In the genomic region with DNA sequence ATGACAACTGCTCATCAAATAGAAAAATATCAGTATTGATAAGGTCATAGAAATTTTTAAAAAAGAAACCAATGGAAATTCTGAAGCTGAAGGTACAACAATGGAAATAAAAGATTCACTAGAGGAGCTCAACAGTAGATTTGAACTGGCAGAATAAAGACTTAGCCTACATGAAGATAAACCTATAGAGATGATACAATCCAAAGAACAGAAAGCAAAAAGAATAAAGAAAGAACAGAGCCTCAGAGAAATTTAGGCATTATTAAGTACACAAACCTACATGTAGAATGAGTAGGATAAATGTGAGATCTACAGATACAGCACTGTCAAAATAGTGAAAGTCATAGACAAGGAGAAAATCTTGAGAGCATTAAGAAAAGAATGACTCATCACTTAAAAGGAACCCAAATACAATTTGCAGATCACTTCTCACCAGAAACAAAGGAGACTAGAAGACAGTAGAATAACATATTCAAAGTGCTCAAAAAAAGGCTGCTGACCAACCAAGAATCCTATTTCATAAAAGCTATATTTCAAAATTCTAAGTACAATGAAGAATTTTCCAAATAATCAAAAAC, we compare ENCODE assay signal across 4 cellular contexts.
A peak's percentile ranks its signal among the peaks of the same experiment; 100 is the strongest.
TF ChIP-seq lines count a peak whose summit lies in the region.

No MANE protein-coding gene starts in this region.

TF ChIP-seq in SK-N-SH treated with all-trans-retinoic acid at 6 μM for 48 hours, 23 proteins besides CTCF, POLR2A, EP300 and RAD21:
- TF ChIP-seq ZFP30 (CRISPR knock-in tag; IDR thresholded peaks at IDR 0.05): no peak
- 0 out of 2 replicates have a peak, but pooled peaks have one; percentile 11 for TF ChIP-seq ISL1 (CRISPR knock-in tag; IDR thresholded peaks at IDR 0.05)
- TF ChIP-seq ARNTL (CRISPR knock-in tag; IDR thresholded peaks at IDR 0.05; ENCODE audit: borderline replicate concordance, low read depth): no peak

TF ChIP-seq in SK-N-SH, 30 proteins besides CTCF, POLR2A, EP300 and RAD21:
- TF ChIP-seq, protein P1, sequence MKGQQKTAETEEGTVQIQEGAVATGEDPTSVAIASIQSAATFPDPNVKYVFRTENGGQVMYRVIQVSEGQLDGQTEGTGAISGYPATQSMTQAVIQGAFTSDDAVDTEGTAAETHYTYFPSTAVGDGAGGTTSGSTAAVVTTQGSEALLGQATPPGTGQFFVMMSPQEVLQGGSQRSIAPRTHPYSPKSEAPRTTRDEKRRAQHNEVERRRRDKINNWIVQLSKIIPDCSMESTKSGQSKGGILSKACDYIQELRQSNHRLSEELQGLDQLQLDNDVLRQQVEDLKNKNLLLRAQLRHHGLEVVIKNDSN (IDR thresholded peaks at IDR 0.05; ENCODE audit: borderline replicate concordance, low read depth): no peak
- TF ChIP-seq GABPA (IDR thresholded peaks at IDR 0.05; ENCODE audit: low read depth) (no peak), POLR2AphosphoS5 (IDR thresholded peaks at IDR 0.05; ENCODE audit: low read depth, low read length) (no peak), RXRA (IDR thresholded peaks at IDR 0.05; ENCODE audit: borderline replicate concordance, low read depth) (no peak), NRF1 (IDR thresholded peaks at IDR 0.05; ENCODE audit: low read depth, low read length) (no peak), RCOR1 (IDR thresholded peaks at IDR 0.05; ENCODE audit: low read length) (no peak), TCF12 (IDR thresholded peaks at IDR 0.05) (no peak), RFX5 (IDR thresholded peaks at IDR 0.05; ENCODE audit: low read length) (no peak), MXI1 (IDR thresholded peaks at IDR 0.05; ENCODE audit: low read depth, low read length) (no peak)
- TF ChIP-seq, protein P2, sequence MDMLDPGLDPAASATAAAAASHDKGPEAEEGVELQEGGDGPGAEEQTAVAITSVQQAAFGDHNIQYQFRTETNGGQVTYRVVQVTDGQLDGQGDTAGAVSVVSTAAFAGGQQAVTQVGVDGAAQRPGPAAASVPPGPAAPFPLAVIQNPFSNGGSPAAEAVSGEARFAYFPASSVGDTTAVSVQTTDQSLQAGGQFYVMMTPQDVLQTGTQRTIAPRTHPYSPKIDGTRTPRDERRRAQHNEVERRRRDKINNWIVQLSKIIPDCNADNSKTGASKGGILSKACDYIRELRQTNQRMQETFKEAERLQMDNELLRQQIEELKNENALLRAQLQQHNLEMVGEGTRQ (IDR thresholded peaks at IDR 0.05; ENCODE audit: borderline replicate concordance, low read depth, low read length): no peak

TF ChIP-seq in IMR-90, 13 proteins besides CTCF, POLR2A, EP300 and RAD21:
- TF ChIP-seq FOS (IDR thresholded peaks at IDR 0.05; ENCODE audit: low read depth, low read length): peak; percentile 29
- TF ChIP-seq RCOR1 (IDR thresholded peaks at IDR 0.05; ENCODE audit: insufficient replicate concordance, low read length): no peak
- peak; percentile 75 for TF ChIP-seq NFE2L2 (IDR thresholded peaks at IDR 0.05; ENCODE audit: low read depth, low read length)

TF ChIP-seq in endothelial cell of umbilical vein, 7 proteins besides CTCF, POLR2A, EP300 and RAD21:
- no peak for TF ChIP-seq JUN (IDR thresholded peaks at IDR 0.05; ENCODE audit: borderline replicate concordance, insufficient read depth, insufficient read length, low read depth)
- peak; percentile 15 for TF ChIP-seq FOS (IDR thresholded peaks at IDR 0.05; ENCODE audit: borderline replicate concordance, insufficient read depth, low read length)
- TF ChIP-seq POLR2AphosphoS5 (IDR thresholded peaks at IDR 0.05; ENCODE audit: insufficient read depth, low read depth, low read length): no peak
- TF ChIP-seq EZH2 (IDR thresholded peaks at IDR 0.05; ENCODE audit: borderline replicate concordance, low read depth, low read length, severe bottlenecking): no peak
